Comparison of ENCODE assay signal across 19 cellular contexts in genomic region chr6:45721665-45722064, GRCh38.
A peak's percentile ranks its signal among the peaks of the same experiment; 100 is the strongest.
DNase-seq lines count a peak whose midpoint lies in the region; ATAC-seq and TF ChIP-seq lines count a peak whose summit lies in the region.
"Had no signal": no experiment of that assay in that cellular context is flagged by ENCODE, and none has a peak within 500 bp of the region (broad histone marks: within the 10 kb centered on the region; RNA-seq: fewer than 3 reads in every experiment).

No MANE protein-coding gene starts in this region.

- DNase-seq in A673 (ENCODE audit: low spot score) = no peak
- DNase-seq in HCT116 (ENCODE audit: low read depth, low spot score) = no peak
- DNase-seq in NCI-H446 (lab: John Stamatoyannopoulos, UW) = no peak
- no peak for DNase-seq in Right ventricle myocardium superior
- no peak for DNase-seq in mucosa of descending colon
- DNase-seq: activated CD4-positive, alpha-beta T cell treated with anti-CD3 and anti-CD28 coated beads, Interleukin-2, amount 50 U/mL, for 48 hours; activated T-cell treated with anti-CD3 and anti-CD28 coated beads for 4 hours; anterior cingulate cortex; CD4-positive, CD25-positive, alpha-beta regulatory T cell; effector CD8-positive, alpha-beta T cell; lower lobe of right lung; NCI-H1436 treated with DMSO at 0.1 percent for 48 hours; occipital lobe; SW 1271 had no signal

- peak; percentile 70 for ATAC-seq in HCT116
- peak; percentile 35 for ATAC-seq in esophagus mucosa
- no peak for ATAC-seq in Right ventricle myocardium superior (ENCODE audit: poor library complexity)
- no peak for ATAC-seq in mucosa of descending colon
- no peak for ATAC-seq in HG02981 (IDR thresholded peaks at IDR 0.05; ENCODE audit: unreplicated experiment)
- ATAC-seq: lower lobe of right lung; stimulated activated effector memory CD8-positive, alpha-beta T cell treated with anti-CD3 and anti-CD28 coated beads, Interleukin-12 subunit alpha, Interleukin-12 subunit beta, amount 100 ng/mL, for 72 hours had no signal

- H3K79me2 ChIP-seq in HCT116 (ENCODE audit: insufficient read depth, low read length) (no peaks in the 10 kb centered on the region), SU-DHL-6 (ENCODE audit: insufficient read depth, low read length) (no peaks in the 10 kb centered on the region)

- H4K20me1 ChIP-seq in HCT116 (ENCODE audit: insufficient read depth) = no peaks in the 10 kb centered on the region
- H4K20me1 ChIP-seq in SU-DHL-6 (ENCODE audit: low read depth, low read length) = no peaks in the 10 kb centered on the region

- no peaks in the 10 kb centered on the region for H3K36me3 ChIP-seq in A673 (ENCODE audit: insufficient read depth, low read length, poor library complexity, severe bottlenecking)
- no peaks in the 10 kb centered on the region for H3K36me3 ChIP-seq in HCT116 (ENCODE audit: control insufficient read depth in 1 of 2, insufficient read depth in 2 of 2, low read length in 2 of 2)
- no peaks in the 10 kb centered on the region for H3K36me3 ChIP-seq in SU-DHL-6 (ENCODE audit: low read length)
- H3K36me3 ChIP-seq in mucosa of descending colon (ENCODE audit: low read depth) = no peaks in the 10 kb centered on the region
- H3K36me3 ChIP-seq: lower lobe of right lung, right atrium auricular region had no signal

- TF ChIP-seq POLR2A in HCT116 (IDR thresholded peaks at IDR 0.05; ENCODE audit: borderline replicate concordance, extremely low read depth, insufficient read depth, insufficient read length) = no peak

- peaks cover 5% of the 10 kb centered on the region for H3K4me1 ChIP-seq in A673 (ENCODE audit: insufficient read depth, low read length, poor library complexity, severe bottlenecking)
- peaks cover 6 to 10% of the 10 kb centered on the region in 2 experiments for H3K4me1 ChIP-seq in HCT116 (ENCODE audit: control insufficient read depth in 1 of 2, insufficient read depth in 2 of 2, low read length in 2 of 2)
- no peaks in the 10 kb centered on the region for H3K4me1 ChIP-seq in mucosa of descending colon (ENCODE audit: low read depth)
- H3K4me1 ChIP-seq: lower lobe of right lung had no signal

- RAD21 ChIA-PET in HCT116 (lab: Charles Lee; ENCODE audit: low non-redundant PET in 1 of 2, low total read pairs in 2 of 2, uncharacterized antibody in 2 of 2, unreplicated experiment in 2 of 2) = no interaction called here

- intact Hi-C loops in A673 (cut with micrococcal nuclease; ENCODE audit: unreplicated experiment) (no loop called here), HCT116 (cut with micrococcal nuclease) (no loop called here), Right ventricle myocardium superior (cut with DNase I) (no loop called here), mucosa of descending colon (cut with DNase I, micrococcal nuclease) (no loop called here)

- no peaks in the 10 kb centered on the region for H3F3A ChIP-seq in SU-DHL-6 (ENCODE audit: insufficient read depth)

- H3K4me2 ChIP-seq in HCT116 (ENCODE audit: low read length) (no peak overlapping the region), SU-DHL-6 (ENCODE audit: low read depth, low read length, poor library complexity, severe bottlenecking) (no peak overlapping the region)

- H3K9me2 ChIP-seq in HCT116 (ENCODE audit: insufficient read depth) (no peaks in the 10 kb centered on the region), SU-DHL-6 (replicated peaks; ENCODE audit: insufficient read depth, low read length) (no peaks in the 10 kb centered on the region)

- H3K9ac ChIP-seq in HCT116 (ENCODE audit: low read length) (no peak overlapping the region), SU-DHL-6 (ENCODE audit: low read length) (no peak overlapping the region)

- POLR2A ChIA-PET in A673 (lab: Charles Lee; ENCODE audit: low non-redundant PET) (no interaction called here), HCT116 (lab: Charles Lee) (no interaction called here)

- BruUV-seq in A673 (replicated peaks; lab: Mats Ljungman, UMichigan) (no TSS peak), HCT116 (replicated peaks; lab: Mats Ljungman, UMichigan) (no TSS peak)

- H3K27ac ChIP-seq in A673 (ENCODE audit: low read depth, low read length, poor library complexity, severe bottlenecking) (no peak overlapping the region), HCT116 (ENCODE audit: low read depth, low read length) (no peak overlapping the region), SU-DHL-6 (ENCODE audit: low read depth, low read length) (no peak overlapping the region)
- H3K27ac ChIP-seq: lower lobe of right lung, right atrium auricular region had no signal

- TF ChIP-seq CTCF in A673 (conservative IDR thresholded peaks at IDR 0.05; ENCODE audit: low read depth, low read length) = 0 out of 2 replicates have a peak, but pooled peaks have one; percentile 10
- peak in 2 of 3 experiments; percentile 43 to 44; a peak in 3 of 6 replicates for TF ChIP-seq CTCF in HCT116 (IDR thresholded peaks at IDR 0.05 in 2 of 3, conservative IDR thresholded peaks at IDR 0.05 in 1 of 3; ENCODE audit: borderline replicate concordance in 1 of 3, insufficient read depth in 1 of 3, low read depth in 2 of 3, low read length in 2 of 3)
- peak; percentile 43 for TF ChIP-seq CTCF in SU-DHL-6 (IDR thresholded peaks at IDR 0.05; ENCODE audit: insufficient read depth, low read length, poor library complexity, severe bottlenecking)
- TF ChIP-seq CTCF in mucosa of descending colon (IDR thresholded peaks at IDR 0.05) = no peak

- peak; percentile 27; the same call in 1 of the 2 replicates for TF ChIP-seq RAD21 in HCT116 (IDR thresholded peaks at IDR 0.05; ENCODE audit: low read depth)

- no peaks in the 10 kb centered on the region for H3K27me3 ChIP-seq in A673 (replicated peaks; ENCODE audit: insufficient read depth, low read depth, low read length, poor library complexity)
- H3K27me3 ChIP-seq in HCT116 (ENCODE audit: insufficient read depth, low read length) = no peaks in the 10 kb centered on the region
- H3K27me3 ChIP-seq in SU-DHL-6 (ENCODE audit: low read length) = no peaks in the 10 kb centered on the region
- H3K27me3 ChIP-seq: right atrium auricular region had no signal

- H2AFZ ChIP-seq in HCT116 (ENCODE audit: low read depth, low read length, poor library complexity, severe bottlenecking) (no peak overlapping the region), SU-DHL-6 (ENCODE audit: low read depth, low read length, severe bottlenecking) (no peak overlapping the region)

- CTCF ChIA-PET in A673 (lab: Charles Lee) = no interaction called here
- CTCF ChIA-PET in HCT116 (lab: Charles Lee) = interaction anchor here (1.0 to 1.4 kb wide), 4 partner anchors 1066 to 1246 kb away, joined by 3 to 8 read pairs (median 4); no protein-coding TSS in a partner anchor

- no peaks in the 10 kb centered on the region for H3K9me3 ChIP-seq in A673 (ENCODE audit: low read depth, low read length, poor library complexity, severe bottlenecking)
- no peaks in the 10 kb centered on the region; a peak in 1 of 4 replicates for H3K9me3 ChIP-seq in HCT116 (ENCODE audit: control insufficient read depth in 1 of 2, insufficient read depth in 1 of 2, low read depth in 1 of 2, low read length in 2 of 2)
- no peaks in the 10 kb centered on the region for H3K9me3 ChIP-seq in SU-DHL-6 (ENCODE audit: insufficient read depth, low read length)
- H3K9me3 ChIP-seq in mucosa of descending colon = no peaks in the 10 kb centered on the region

- H3K4me3 ChIP-seq in A673 (ENCODE audit: low read depth, low read length, poor library complexity, severe bottlenecking) = no peak overlapping the region
- H3K4me3 ChIP-seq in HCT116 (replicated peaks in 1 of 2; ENCODE audit: low read depth in 1 of 2, low read length in 2 of 2) = no peak overlapping the region
- no peak overlapping the region for H3K4me3 ChIP-seq in SU-DHL-6 (ENCODE audit: insufficient read depth, low read length, poor library complexity, severe bottlenecking)
- H3K4me3 ChIP-seq in mucosa of descending colon = no peak overlapping the region
- H3K4me3 ChIP-seq: lower lobe of right lung, right atrium auricular region had no signal

TF ChIP-seq in HCT116, 20 proteins besides CTCF, POLR2A, EP300 and RAD21:
- no peak for TF ChIP-seq POLR2AphosphoS5 (IDR thresholded peaks at IDR 0.05; ENCODE audit: low read depth, low read length)
- TF ChIP-seq FOSL1 (IDR thresholded peaks at IDR 0.05; ENCODE audit: low read depth) = no peak
- no peak for TF ChIP-seq ZNF274 (IDR thresholded peaks at IDR 0.05; ENCODE audit: low read depth, low read length)
- TF ChIP-seq, protein P1, sequence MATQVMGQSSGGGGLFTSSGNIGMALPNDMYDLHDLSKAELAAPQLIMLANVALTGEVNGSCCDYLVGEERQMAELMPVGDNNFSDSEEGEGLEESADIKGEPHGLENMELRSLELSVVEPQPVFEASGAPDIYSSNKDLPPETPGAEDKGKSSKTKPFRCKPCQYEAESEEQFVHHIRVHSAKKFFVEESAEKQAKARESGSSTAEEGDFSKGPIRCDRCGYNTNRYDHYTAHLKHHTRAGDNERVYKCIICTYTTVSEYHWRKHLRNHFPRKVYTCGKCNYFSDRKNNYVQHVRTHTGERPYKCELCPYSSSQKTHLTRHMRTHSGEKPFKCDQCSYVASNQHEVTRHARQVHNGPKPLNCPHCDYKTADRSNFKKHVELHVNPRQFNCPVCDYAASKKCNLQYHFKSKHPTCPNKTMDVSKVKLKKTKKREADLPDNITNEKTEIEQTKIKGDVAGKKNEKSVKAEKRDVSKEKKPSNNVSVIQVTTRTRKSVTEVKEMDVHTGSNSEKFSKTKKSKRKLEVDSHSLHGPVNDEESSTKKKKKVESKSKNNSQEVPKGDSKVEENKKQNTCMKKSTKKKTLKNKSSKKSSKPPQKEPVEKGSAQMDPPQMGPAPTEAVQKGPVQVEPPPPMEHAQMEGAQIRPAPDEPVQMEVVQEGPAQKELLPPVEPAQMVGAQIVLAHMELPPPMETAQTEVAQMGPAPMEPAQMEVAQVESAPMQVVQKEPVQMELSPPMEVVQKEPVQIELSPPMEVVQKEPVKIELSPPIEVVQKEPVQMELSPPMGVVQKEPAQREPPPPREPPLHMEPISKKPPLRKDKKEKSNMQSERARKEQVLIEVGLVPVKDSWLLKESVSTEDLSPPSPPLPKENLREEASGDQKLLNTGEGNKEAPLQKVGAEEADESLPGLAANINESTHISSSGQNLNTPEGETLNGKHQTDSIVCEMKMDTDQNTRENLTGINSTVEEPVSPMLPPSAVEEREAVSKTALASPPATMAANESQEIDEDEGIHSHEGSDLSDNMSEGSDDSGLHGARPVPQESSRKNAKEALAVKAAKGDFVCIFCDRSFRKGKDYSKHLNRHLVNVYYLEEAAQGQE (IDR thresholded peaks at IDR 0.05; ENCODE audit: low read depth) = no peak
- no peak for TF ChIP-seq ATF3 (IDR thresholded peaks at IDR 0.05)
- TF ChIP-seq YY1 (IDR thresholded peaks at IDR 0.05; ENCODE audit: extremely low read depth, insufficient replicate concordance, low read depth, low read length) = no peak
- TF ChIP-seq EZH2phosphoT487 (IDR thresholded peaks at IDR 0.05; ENCODE audit: borderline replicate concordance) = no peak

Comparison
In these comparisons a context has a peak if more than half of its experiments do, and no peak if none do; other contexts are left out.
1. ATAC-seq: peak in HCT116 (single experiment) and esophagus mucosa (single experiment); none in Right ventricle myocardium superior (single experiment), mucosa of descending colon (single experiment) and HG02981 (single experiment).